ENCODE assay signal across 8 cellular contexts in genomic region chr2:97868986-97869721, GRCh38.
DNase-seq lines count a peak whose midpoint lies in the region; ATAC-seq and TF ChIP-seq lines count a peak whose summit lies in the region.

No MANE protein-coding gene starts in this region.

- peaks cover 28% of the 10 kb centered on the region for H3K4me1 ChIP-seq in SJCRH30

- ATAC-seq in GM21619 (IDR thresholded peaks at IDR 0.05; ENCODE audit: unreplicated experiment) = no peak

- H3K27me3 Mint-ChIP-seq in progenitor cell of endocrine pancreas = no peaks in the 10 kb centered on the region

- H3K27ac ChIP-seq in SJCRH30 = peak overlapping the region; percentile 68

- H3K9me3 Mint-ChIP-seq in progenitor cell of endocrine pancreas (ENCODE audit: low read depth) = peaks cover 26% of the 10 kb centered on the region

- peaks cover 32% of the 10 kb centered on the region for H3K36me3 Mint-ChIP-seq in progenitor cell of endocrine pancreas (ENCODE audit: insufficient read depth)

- TF ChIP-seq CTCF in progenitor cell of endocrine pancreas (IDR thresholded peaks at IDR 0.05; ENCODE audit: unreplicated experiment) (no peak), GM13976 (IDR thresholded peaks at IDR 0.05; ENCODE audit: borderline replicate concordance, control extremely low read depth, extremely low read depth, insufficient read depth, missing control alignments) (no peak)

- H3K4me3 ChIP-seq in SJCRH30 = no peak overlapping the region

- peak; percentile 91 for DNase-seq in GM04503 (ENCODE audit: low read depth)
- peak; percentile 60 to 75 for DNase-seq in SJCRH30
- peak; percentile 89 for DNase-seq in glomerular visceral epithelial cell (ENCODE audit: extremely low spot score)
- no peak for DNase-seq in progenitor cell of endocrine pancreas (ENCODE audit: low spot score, unreplicated experiment)
- no peak for DNase-seq in GM13976 (ENCODE audit: low spot score)
- DNase-seq in RPMI8226 = no peak
- DNase-seq in NCI-H345 treated with DMSO at 0.1 percent for 48 hours (lab: John Stamatoyannopoulos, UW; ENCODE audit: unreplicated experiment) = no peak

- H3K27ac Mint-ChIP-seq in progenitor cell of endocrine pancreas = peak overlapping the region; percentile 4

- H3K4me1 Mint-ChIP-seq in progenitor cell of endocrine pancreas (ENCODE audit: low read depth) = peaks cover 23% of the 10 kb centered on the region

- H3K9me3 ChIP-seq in SJCRH30 (replicated peaks) = peaks cover 6% of the 10 kb centered on the region; the same call in 1 of the 2 replicates

- H3K36me3 ChIP-seq in SJCRH30 = no peaks in the 10 kb centered on the region

- no peaks in the 10 kb centered on the region for H3K27me3 ChIP-seq in SJCRH30

- H3K4me3 Mint-ChIP-seq in progenitor cell of endocrine pancreas (ENCODE audit: low read depth) = no peak overlapping the region

- in situ Hi-C loops in GM13976 (cut with MboI; ENCODE audit: low sequenced_read_pairs, unreplicated experiment) = no loop called here

Comparison
In these comparisons a context has a peak if more than half of its experiments do, and no peak if none do; other contexts are left out.
1. DNase-seq: peak in GM04503 (single experiment), SJCRH30 (2 of 2) and glomerular visceral epithelial cell (single experiment); none in progenitor cell of endocrine pancreas (single experiment), GM13976 (single experiment), RPMI8226 (single experiment) and NCI-H345 treated with DMSO at 0.1 percent for 48 hours (single experiment).